In genomic region chr13:29754486-29754806, GRCh38 we compare ENCODE assay signal across 1 cellular context.
TF ChIP-seq lines count a peak whose summit lies in the region.

No MANE protein-coding gene starts in this region.

TF ChIP-seq in GM23338, 12 proteins besides CTCF, POLR2A, EP300 and RAD21 (continued from another document):
- TF ChIP-seq, protein P1, sequence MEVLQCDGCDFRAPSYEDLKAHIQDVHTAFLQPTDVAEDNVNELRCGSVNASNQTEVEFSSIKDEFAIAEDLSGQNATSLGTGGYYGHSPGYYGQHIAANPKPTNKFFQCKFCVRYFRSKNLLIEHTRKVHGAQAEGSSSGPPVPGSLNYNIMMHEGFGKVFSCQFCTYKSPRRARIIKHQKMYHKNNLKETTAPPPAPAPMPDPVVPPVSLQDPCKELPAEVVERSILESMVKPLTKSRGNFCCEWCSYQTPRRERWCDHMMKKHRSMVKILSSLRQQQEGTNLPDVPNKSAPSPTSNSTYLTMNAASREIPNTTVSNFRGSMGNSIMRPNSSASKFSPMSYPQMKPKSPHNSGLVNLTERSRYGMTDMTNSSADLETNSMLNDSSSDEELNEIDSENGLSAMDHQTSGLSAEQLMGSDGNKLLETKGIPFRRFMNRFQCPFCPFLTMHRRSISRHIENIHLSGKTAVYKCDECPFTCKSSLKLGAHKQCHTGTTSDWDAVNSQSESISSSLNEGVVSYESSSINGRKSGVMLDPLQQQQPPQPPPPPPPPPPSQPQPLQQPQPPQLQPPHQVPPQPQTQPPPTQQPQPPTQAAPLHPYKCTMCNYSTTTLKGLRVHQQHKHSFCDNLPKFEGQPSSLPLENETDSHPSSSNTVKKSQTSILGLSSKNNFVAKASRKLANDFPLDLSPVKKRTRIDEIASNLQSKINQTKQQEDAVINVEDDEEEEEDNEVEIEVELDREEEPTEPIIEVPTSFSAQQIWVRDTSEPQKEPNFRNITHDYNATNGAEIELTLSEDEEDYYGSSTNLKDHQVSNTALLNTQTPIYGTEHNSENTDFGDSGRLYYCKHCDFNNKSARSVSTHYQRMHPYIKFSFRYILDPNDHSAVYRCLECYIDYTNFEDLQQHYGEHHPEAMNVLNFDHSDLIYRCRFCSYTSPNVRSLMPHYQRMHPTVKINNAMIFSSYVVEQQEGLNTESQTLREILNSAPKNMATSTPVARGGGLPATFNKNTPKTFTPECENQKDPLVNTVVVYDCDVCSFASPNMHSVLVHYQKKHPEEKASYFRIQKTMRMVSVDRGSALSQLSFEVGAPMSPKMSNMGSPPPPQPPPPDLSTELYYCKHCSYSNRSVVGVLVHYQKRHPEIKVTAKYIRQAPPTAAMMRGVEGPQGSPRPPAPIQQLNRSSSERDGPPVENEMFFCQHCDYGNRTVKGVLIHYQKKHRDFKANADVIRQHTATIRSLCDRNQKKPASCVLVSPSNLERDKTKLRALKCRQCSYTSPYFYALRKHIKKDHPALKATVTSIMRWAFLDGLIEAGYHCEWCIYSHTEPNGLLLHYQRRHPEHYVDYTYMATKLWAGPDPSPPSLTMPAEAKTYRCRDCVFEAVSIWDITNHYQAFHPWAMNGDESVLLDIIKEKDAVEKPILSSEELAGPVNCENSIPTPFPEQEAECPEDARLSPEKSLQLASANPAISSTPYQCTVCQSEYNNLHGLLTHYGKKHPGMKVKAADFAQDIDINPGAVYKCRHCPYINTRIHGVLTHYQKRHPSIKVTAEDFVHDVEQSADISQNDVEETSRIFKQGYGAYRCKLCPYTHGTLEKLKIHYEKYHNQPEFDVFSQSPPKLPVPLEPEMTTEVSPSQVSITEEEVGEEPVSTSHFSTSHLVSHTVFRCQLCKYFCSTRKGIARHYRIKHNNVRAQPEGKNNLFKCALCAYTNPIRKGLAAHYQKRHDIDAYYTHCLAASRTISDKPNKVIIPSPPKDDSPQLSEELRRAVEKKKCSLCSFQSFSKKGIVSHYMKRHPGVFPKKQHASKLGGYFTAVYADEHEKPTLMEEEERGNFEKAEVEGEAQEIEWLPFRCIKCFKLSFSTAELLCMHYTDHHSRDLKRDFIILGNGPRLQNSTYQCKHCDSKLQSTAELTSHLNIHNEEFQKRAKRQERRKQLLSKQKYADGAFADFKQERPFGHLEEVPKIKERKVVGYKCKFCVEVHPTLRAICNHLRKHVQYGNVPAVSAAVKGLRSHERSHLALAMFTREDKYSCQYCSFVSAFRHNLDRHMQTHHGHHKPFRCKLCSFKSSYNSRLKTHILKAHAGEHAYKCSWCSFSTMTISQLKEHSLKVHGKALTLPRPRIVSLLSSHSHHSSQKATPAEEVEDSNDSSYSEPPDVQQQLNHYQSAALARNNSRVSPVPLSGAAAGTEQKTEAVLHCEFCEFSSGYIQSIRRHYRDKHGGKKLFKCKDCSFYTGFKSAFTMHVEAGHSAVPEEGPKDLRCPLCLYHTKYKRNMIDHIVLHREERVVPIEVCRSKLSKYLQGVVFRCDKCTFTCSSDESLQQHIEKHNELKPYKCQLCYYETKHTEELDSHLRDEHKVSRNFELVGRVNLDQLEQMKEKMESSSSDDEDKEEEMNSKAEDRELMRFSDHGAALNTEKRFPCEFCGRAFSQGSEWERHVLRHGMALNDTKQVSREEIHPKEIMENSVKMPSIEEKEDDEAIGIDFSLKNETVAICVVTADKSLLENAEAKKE (CRISPR knock-in tag; IDR thresholded peaks at IDR 0.05): no peak
- TF ChIP-seq ZNF114 (CRISPR knock-in tag; IDR thresholded peaks at IDR 0.05) (no peak), NANOG (IDR thresholded peaks at IDR 0.05; ENCODE audit: borderline replicate concordance) (no peak), EZH2 (IDR thresholded peaks at IDR 0.05; ENCODE audit: low read depth, unreplicated experiment) (no peak), REST (IDR thresholded peaks at IDR 0.05; ENCODE audit: unreplicated experiment) (no peak)
